In the genomic region with DNA sequence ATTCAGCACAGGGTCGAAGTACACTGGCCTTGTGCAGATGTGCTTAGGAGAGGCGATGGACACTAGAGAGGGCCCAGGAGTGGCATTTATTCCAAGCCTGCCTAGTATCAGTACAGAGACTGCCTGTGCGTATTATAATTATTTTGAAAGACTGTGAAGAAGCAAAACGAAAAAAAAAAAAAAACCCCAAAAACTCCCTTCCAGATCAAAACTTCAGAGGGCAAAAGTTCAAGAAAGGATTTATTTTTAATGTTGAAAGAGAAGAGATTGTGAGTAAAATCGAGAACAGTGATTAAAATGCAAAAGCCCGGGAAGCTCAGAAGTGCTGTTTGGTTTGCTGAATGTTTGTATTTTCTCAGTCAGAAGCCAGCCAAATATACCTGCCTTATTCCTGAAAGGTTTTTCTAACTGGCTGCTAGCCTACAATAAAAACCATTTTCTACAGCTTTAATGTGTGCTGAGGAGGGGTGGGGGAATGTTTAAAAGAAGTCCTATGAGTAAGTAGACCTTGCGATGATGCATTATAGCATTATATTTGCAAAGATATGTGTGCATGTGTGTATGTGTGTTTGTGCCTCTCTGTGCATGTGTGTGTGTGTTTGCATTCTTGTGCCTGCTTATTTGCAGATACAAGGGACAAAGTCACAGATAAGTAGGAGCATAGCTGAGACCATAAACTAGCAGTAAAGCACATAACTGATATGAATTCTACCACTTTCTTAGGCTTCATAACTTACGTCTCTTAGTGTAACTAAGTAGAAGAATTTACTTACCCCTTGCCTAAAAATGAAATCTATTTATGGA, we compare ENCODE assay signal across 16 cellular contexts. TPM values are rescaled to one million over a fixed set of nuclear protein-coding genes. Genes with fewer than 3 reads are reported as not detected.
DNase-seq lines count a peak whose midpoint lies in the region; ATAC-seq and TF ChIP-seq lines count a peak whose summit lies in the region.
"Had no signal": no experiment of that assay in that cellular context is flagged by ENCODE, and none has a peak within 500 bp of the region (broad histone marks: within the 10 kb centered on the region; RNA-seq: fewer than 3 reads in every experiment).

No MANE protein-coding gene starts in this region.

- H3K9me3 Mint-ChIP-seq in activated CD8-positive, alpha-beta memory T cell treated with anti-CD3 and anti-CD28 coated beads, Interleukin-2, amount 10 ng/mL, durations not matched to agents 7 days and 5 days (ENCODE audit: low read depth): peaks cover 14% of the 10 kb centered on the region
- peaks cover 4% of the 10 kb centered on the region for H3K9me3 Mint-ChIP-seq in stimulated activated memory B cell treated with anti-CD40 and anti-IgM and Interleukin-4, amounts not matched to agents 10 μg/mL and 1 μg/mL and 100 μg/mL, for 72 hours

- no peak overlapping the region for H2AFZ ChIP-seq in KMS-11 (ENCODE audit: low read depth)

- H3K36me3 ChIP-seq in KMS-11 (ENCODE audit: insufficient read depth): no peaks in the 10 kb centered on the region
- H3K36me3 ChIP-seq: SJSA1, upper lobe of left lung had no signal

- CTCF ChIA-PET in activated CD8-positive, alpha-beta memory T cell treated with anti-CD3 and anti-CD28 coated beads, Interleukin-2, amount 10 ng/mL, durations not matched to agents 7 days and 5 days (lab: Charles Lee): interaction anchor here (0.7 to 2.1 kb wide), 3 partner anchors 8 to 957 kb away, joined by 3 to 8 read pairs (median 5); no protein-coding TSS in a partner anchor

- no peak overlapping the region for H3K4me3 Mint-ChIP-seq in activated CD8-positive, alpha-beta memory T cell treated with anti-CD3 and anti-CD28 coated beads, Interleukin-2, amount 10 ng/mL, durations not matched to agents 7 days and 5 days
- H3K4me3 Mint-ChIP-seq in stimulated activated memory B cell treated with anti-CD40 and anti-IgM and Interleukin-4, amounts not matched to agents 10 μg/mL and 1 μg/mL and 100 μg/mL, for 72 hours: peak overlapping the region; percentile 43
- H3K4me3 Mint-ChIP-seq: activated naive CD8-positive, alpha-beta T cell had no signal

- H3K27ac Mint-ChIP-seq in activated CD8-positive, alpha-beta memory T cell treated with anti-CD3 and anti-CD28 coated beads, Interleukin-2, amount 10 ng/mL, durations not matched to agents 7 days and 5 days: peak overlapping the region; percentile 44
- peak overlapping the region; percentile 43 for H3K27ac Mint-ChIP-seq in stimulated activated memory B cell treated with anti-CD40 and anti-IgM and Interleukin-4, amounts not matched to agents 10 μg/mL and 1 μg/mL and 100 μg/mL, for 72 hours
- H3K27ac Mint-ChIP-seq: activated naive CD8-positive, alpha-beta T cell had no signal

- peaks cover 28% of the 10 kb centered on the region for H3K36me3 Mint-ChIP-seq in activated CD8-positive, alpha-beta memory T cell treated with anti-CD3 and anti-CD28 coated beads, Interleukin-2, amount 10 ng/mL, durations not matched to agents 7 days and 5 days
- H3K36me3 Mint-ChIP-seq in stimulated activated memory B cell treated with anti-CD40 and anti-IgM and Interleukin-4, amounts not matched to agents 10 μg/mL and 1 μg/mL and 100 μg/mL, for 72 hours: no peaks in the 10 kb centered on the region

- H3K4me1 Mint-ChIP-seq in activated CD8-positive, alpha-beta memory T cell treated with anti-CD3 and anti-CD28 coated beads, Interleukin-2, amount 10 ng/mL, durations not matched to agents 7 days and 5 days: peaks cover 57% of the 10 kb centered on the region
- peaks cover 33% of the 10 kb centered on the region for H3K4me1 Mint-ChIP-seq in stimulated activated memory B cell treated with anti-CD40 and anti-IgM and Interleukin-4, amounts not matched to agents 10 μg/mL and 1 μg/mL and 100 μg/mL, for 72 hours

- H4K20me1 ChIP-seq in KMS-11 (ENCODE audit: insufficient read depth): no peaks in the 10 kb centered on the region

- no peak overlapping the region for H3K27ac ChIP-seq in KMS-11
- H3K27ac ChIP-seq: SJSA1, upper lobe of left lung had no signal

- peak overlapping the region; percentile 47 for H3K4me2 ChIP-seq in KMS-11

- H3K27me3 ChIP-seq in KMS-11 (ENCODE audit: insufficient read depth, low read depth): no peaks in the 10 kb centered on the region
- H3K27me3 ChIP-seq: SJSA1, upper lobe of left lung had no signal

- no peaks in the 10 kb centered on the region for H3K79me2 ChIP-seq in KMS-11 (ENCODE audit: insufficient read depth, low read depth)

- TF ChIP-seq CTCF in KMS-11 (conservative IDR thresholded peaks at IDR 0.05; ENCODE audit: low read depth, low read length): no peak

- peak; percentile 28 for ATAC-seq in activated CD8-positive, alpha-beta memory T cell treated with anti-CD3 and anti-CD28 coated beads, Interleukin-2, amount 10 ng/mL, durations not matched to agents 7 days and 5 days
- peak; percentile 49 for ATAC-seq in GM21717 (IDR thresholded peaks at IDR 0.05; ENCODE audit: unreplicated experiment)
- ATAC-seq in stimulated activated memory B cell treated with anti-CD40 and anti-IgM and Interleukin-4, amounts not matched to agents 10 μg/mL and 1 μg/mL and 100 μg/mL, for 72 hours: peak; percentile 58

- peaks cover 73% of the 10 kb centered on the region for H3K27me3 Mint-ChIP-seq in activated CD8-positive, alpha-beta memory T cell treated with anti-CD3 and anti-CD28 coated beads, Interleukin-2, amount 10 ng/mL, durations not matched to agents 7 days and 5 days
- H3K27me3 Mint-ChIP-seq in stimulated activated memory B cell treated with anti-CD40 and anti-IgM and Interleukin-4, amounts not matched to agents 10 μg/mL and 1 μg/mL and 100 μg/mL, for 72 hours: peaks cover 17% of the 10 kb centered on the region

- DNase-seq in activated CD8-positive, alpha-beta memory T cell treated with anti-CD3 and anti-CD28 coated beads, Interleukin-2, amount 10 ng/mL, durations not matched to agents 7 days and 5 days: no peak
- DNase-seq in activated CD8-positive, alpha-beta memory T cell treated with anti-CD3 and anti-CD28 coated beads for 24 hours: no peak
- DNase-seq in A172 (ENCODE audit: low spot score): no peak
- no peak for DNase-seq in kidney tubule cell (ENCODE audit: low spot score)
- no peak for DNase-seq in NCI-H446 (lab: John Stamatoyannopoulos, UW)
- DNase-seq: DMS53, NCI-H1092 treated with DMSO at 0.1 percent for 48 hours, NCI-H82, upper lobe of left lung had no signal

- no peak overlapping the region for H3K9ac ChIP-seq in KMS-11

- H3K4me3 ChIP-seq in KMS-11 (IDR thresholded peaks at IDR 0.05; ENCODE audit: insufficient read depth, low read depth, low read length): no peak overlapping the region
- H3K4me3 ChIP-seq: SJSA1, upper lobe of left lung had no signal

- H3K4me1 ChIP-seq in KMS-11 (ENCODE audit: low read depth, poor library complexity, severe bottlenecking): peaks cover 20% of the 10 kb centered on the region
- H3K4me1 ChIP-seq: SJSA1, upper lobe of left lung had no signal

RNA-seq across cellular contexts. Expression of gene LZTFL1, which starts 19.3 kb away (rescaled TPM):
- total RNA-seq in activated CD8-positive, alpha-beta memory T cell treated with anti-CD3 and anti-CD28 coated beads, Interleukin-2, amount 10 ng/mL, durations not matched to agents 7 days and 5 days: 1 to 10 TPM; 6.1 to 9.3 TPM
- total RNA-seq in A172 (2014; rRNA removed; shearing (Covaris generic)): 14.9 and 20.3 TPM in 2 replicates

RNA-seq across cellular contexts. Expression of gene CCR9, which starts 25.1 kb away (rescaled TPM):
- 1 to 10 TPM; 3.2 to 9.7 TPM for total RNA-seq in activated CD8-positive, alpha-beta memory T cell treated with anti-CD3 and anti-CD28 coated beads, Interleukin-2, amount 10 ng/mL, durations not matched to agents 7 days and 5 days
- not detected in 2 replicates for total RNA-seq in A172 (2014; rRNA removed; shearing (Covaris generic))
- total RNA-seq: chondrocyte, fibroblast of lung, SJSA1 had no signal
